1 cellular context compared by ENCODE assay signal in the genomic region with DNA sequence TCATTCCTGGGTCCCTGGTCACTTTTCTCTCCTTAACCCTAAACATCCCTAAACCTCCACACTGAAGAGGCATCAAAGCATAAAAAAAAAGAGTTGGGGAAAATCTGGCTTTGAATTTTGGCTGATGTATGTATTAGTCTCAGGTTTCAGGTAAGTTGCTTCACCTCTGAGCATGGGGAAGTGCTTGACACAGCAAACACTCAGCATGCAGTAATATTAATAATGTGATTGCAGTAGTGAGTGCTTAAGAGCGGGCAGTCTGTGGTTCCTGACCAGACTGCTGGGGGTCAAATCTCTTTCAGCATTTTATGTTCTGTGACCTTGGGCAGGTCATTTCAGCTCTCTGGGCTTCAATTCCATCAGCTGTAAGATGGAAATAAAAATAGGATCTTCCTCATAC.
TF ChIP-seq lines count a peak whose summit lies in the region.

No MANE protein-coding gene starts in this region.

TF ChIP-seq in GM23338, 12 proteins besides CTCF, POLR2A, EP300 and RAD21:
- TF ChIP-seq, protein P1, sequence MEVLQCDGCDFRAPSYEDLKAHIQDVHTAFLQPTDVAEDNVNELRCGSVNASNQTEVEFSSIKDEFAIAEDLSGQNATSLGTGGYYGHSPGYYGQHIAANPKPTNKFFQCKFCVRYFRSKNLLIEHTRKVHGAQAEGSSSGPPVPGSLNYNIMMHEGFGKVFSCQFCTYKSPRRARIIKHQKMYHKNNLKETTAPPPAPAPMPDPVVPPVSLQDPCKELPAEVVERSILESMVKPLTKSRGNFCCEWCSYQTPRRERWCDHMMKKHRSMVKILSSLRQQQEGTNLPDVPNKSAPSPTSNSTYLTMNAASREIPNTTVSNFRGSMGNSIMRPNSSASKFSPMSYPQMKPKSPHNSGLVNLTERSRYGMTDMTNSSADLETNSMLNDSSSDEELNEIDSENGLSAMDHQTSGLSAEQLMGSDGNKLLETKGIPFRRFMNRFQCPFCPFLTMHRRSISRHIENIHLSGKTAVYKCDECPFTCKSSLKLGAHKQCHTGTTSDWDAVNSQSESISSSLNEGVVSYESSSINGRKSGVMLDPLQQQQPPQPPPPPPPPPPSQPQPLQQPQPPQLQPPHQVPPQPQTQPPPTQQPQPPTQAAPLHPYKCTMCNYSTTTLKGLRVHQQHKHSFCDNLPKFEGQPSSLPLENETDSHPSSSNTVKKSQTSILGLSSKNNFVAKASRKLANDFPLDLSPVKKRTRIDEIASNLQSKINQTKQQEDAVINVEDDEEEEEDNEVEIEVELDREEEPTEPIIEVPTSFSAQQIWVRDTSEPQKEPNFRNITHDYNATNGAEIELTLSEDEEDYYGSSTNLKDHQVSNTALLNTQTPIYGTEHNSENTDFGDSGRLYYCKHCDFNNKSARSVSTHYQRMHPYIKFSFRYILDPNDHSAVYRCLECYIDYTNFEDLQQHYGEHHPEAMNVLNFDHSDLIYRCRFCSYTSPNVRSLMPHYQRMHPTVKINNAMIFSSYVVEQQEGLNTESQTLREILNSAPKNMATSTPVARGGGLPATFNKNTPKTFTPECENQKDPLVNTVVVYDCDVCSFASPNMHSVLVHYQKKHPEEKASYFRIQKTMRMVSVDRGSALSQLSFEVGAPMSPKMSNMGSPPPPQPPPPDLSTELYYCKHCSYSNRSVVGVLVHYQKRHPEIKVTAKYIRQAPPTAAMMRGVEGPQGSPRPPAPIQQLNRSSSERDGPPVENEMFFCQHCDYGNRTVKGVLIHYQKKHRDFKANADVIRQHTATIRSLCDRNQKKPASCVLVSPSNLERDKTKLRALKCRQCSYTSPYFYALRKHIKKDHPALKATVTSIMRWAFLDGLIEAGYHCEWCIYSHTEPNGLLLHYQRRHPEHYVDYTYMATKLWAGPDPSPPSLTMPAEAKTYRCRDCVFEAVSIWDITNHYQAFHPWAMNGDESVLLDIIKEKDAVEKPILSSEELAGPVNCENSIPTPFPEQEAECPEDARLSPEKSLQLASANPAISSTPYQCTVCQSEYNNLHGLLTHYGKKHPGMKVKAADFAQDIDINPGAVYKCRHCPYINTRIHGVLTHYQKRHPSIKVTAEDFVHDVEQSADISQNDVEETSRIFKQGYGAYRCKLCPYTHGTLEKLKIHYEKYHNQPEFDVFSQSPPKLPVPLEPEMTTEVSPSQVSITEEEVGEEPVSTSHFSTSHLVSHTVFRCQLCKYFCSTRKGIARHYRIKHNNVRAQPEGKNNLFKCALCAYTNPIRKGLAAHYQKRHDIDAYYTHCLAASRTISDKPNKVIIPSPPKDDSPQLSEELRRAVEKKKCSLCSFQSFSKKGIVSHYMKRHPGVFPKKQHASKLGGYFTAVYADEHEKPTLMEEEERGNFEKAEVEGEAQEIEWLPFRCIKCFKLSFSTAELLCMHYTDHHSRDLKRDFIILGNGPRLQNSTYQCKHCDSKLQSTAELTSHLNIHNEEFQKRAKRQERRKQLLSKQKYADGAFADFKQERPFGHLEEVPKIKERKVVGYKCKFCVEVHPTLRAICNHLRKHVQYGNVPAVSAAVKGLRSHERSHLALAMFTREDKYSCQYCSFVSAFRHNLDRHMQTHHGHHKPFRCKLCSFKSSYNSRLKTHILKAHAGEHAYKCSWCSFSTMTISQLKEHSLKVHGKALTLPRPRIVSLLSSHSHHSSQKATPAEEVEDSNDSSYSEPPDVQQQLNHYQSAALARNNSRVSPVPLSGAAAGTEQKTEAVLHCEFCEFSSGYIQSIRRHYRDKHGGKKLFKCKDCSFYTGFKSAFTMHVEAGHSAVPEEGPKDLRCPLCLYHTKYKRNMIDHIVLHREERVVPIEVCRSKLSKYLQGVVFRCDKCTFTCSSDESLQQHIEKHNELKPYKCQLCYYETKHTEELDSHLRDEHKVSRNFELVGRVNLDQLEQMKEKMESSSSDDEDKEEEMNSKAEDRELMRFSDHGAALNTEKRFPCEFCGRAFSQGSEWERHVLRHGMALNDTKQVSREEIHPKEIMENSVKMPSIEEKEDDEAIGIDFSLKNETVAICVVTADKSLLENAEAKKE (CRISPR knock-in tag; IDR thresholded peaks at IDR 0.05) = no peak
- no peak for TF ChIP-seq NANOG (IDR thresholded peaks at IDR 0.05; ENCODE audit: borderline replicate concordance)
- TF ChIP-seq EZH2 (IDR thresholded peaks at IDR 0.05; ENCODE audit: low read depth, unreplicated experiment) = no peak
- TF ChIP-seq EZH2phosphoT487 (IDR thresholded peaks at IDR 0.05; ENCODE audit: unreplicated experiment) = no peak
- TF ChIP-seq, protein P2, sequence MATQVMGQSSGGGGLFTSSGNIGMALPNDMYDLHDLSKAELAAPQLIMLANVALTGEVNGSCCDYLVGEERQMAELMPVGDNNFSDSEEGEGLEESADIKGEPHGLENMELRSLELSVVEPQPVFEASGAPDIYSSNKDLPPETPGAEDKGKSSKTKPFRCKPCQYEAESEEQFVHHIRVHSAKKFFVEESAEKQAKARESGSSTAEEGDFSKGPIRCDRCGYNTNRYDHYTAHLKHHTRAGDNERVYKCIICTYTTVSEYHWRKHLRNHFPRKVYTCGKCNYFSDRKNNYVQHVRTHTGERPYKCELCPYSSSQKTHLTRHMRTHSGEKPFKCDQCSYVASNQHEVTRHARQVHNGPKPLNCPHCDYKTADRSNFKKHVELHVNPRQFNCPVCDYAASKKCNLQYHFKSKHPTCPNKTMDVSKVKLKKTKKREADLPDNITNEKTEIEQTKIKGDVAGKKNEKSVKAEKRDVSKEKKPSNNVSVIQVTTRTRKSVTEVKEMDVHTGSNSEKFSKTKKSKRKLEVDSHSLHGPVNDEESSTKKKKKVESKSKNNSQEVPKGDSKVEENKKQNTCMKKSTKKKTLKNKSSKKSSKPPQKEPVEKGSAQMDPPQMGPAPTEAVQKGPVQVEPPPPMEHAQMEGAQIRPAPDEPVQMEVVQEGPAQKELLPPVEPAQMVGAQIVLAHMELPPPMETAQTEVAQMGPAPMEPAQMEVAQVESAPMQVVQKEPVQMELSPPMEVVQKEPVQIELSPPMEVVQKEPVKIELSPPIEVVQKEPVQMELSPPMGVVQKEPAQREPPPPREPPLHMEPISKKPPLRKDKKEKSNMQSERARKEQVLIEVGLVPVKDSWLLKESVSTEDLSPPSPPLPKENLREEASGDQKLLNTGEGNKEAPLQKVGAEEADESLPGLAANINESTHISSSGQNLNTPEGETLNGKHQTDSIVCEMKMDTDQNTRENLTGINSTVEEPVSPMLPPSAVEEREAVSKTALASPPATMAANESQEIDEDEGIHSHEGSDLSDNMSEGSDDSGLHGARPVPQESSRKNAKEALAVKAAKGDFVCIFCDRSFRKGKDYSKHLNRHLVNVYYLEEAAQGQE (IDR thresholded peaks at IDR 0.05; ENCODE audit: unreplicated experiment) = no peak
- TF ChIP-seq STAT1 (IDR thresholded peaks at IDR 0.05; ENCODE audit: unreplicated experiment) = no peak
- no peak for TF ChIP-seq ZNF331 (CRISPR knock-in tag; IDR thresholded peaks at IDR 0.05; ENCODE audit: low read depth)
- TF ChIP-seq, protein P3, sequence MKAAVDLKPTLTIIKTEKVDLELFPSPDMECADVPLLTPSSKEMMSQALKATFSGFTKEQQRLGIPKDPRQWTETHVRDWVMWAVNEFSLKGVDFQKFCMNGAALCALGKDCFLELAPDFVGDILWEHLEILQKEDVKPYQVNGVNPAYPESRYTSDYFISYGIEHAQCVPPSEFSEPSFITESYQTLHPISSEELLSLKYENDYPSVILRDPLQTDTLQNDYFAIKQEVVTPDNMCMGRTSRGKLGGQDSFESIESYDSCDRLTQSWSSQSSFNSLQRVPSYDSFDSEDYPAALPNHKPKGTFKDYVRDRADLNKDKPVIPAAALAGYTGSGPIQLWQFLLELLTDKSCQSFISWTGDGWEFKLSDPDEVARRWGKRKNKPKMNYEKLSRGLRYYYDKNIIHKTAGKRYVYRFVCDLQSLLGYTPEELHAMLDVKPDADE (IDR thresholded peaks at IDR 0.05) = no peak
- no peak for TF ChIP-seq ZNF114 (CRISPR knock-in tag; IDR thresholded peaks at IDR 0.05)
- TF ChIP-seq POLR2AphosphoS5 (IDR thresholded peaks at IDR 0.05; ENCODE audit: low read depth) = no peak
- TF ChIP-seq JUNB (IDR thresholded peaks at IDR 0.05; ENCODE audit: unreplicated experiment) = no peak
- TF ChIP-seq CREB1 (CRISPR knock-in tag; IDR thresholded peaks at IDR 0.05; ENCODE audit: low read depth) = no peak
